In the genomic region with DNA sequence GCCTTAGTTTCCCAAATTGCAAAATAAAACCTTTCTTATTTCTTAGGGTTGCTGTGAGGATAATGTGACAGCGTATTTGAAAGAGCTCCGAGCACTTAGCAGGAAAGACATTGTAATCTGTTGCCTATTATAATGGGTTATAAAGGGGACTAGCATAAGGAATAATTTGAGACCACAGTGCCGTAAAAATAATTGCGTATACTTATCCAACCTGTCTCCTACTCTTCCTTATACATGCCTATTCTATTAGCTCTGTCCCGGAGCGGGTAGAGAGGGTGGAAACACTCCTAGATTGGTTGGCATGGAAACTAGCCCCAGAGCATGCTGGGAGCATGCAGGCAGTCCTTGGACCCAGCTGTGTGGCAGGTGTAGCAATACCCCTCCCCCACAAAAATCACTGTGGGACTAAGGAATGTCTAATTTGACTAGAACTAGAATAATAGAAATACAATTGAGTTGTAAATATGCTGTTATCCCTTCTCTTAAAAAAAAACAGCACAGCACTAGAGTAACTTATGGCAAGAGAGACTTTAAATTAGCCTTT, we compare ENCODE assay signal across 17 cellular contexts.
A peak's percentile ranks its signal among the peaks of the same experiment; 100 is the strongest.
DNase-seq lines count a peak whose midpoint lies in the region; ATAC-seq and TF ChIP-seq lines count a peak whose summit lies in the region.
"Had no signal": no experiment of that assay in that cellular context is flagged by ENCODE, and none has a peak within 500 bp of the region (broad histone marks: within the 10 kb centered on the region; RNA-seq: fewer than 3 reads in every experiment).

No MANE protein-coding gene starts in this region.

- no peak for ATAC-seq in GM21786 (IDR thresholded peaks at IDR 0.05; ENCODE audit: unreplicated experiment)
- ATAC-seq: left cardiac atrium, Panc1 had no signal

- H3K4me3 ChIP-seq in CD4-positive, alpha-beta memory T cell (ENCODE audit: low read length in 2 of 2) = no peak overlapping the region
- H3K4me3 ChIP-seq in vagina = no peak overlapping the region
- H3K4me3 ChIP-seq: GM23248 had no signal

- DNase-seq in NCI-H345 (lab: John Stamatoyannopoulos, UW) (peak; percentile 42), NCI-H345 treated with DMSO at 0.1 percent for 48 hours (lab: John Stamatoyannopoulos, UW; ENCODE audit: unreplicated experiment) (no peak), NCI-H69 (lab: John Stamatoyannopoulos, UW) (peak; percentile 78), left kidney (ENCODE audit: low read depth, low spot score) (peak; percentile 85), vagina (ENCODE audit: extremely low spot score in 2 of 2) (no peak)
- no peak for DNase-seq in CD4-positive, alpha-beta memory T cell
- DNase-seq in activated naive CD8-positive, alpha-beta T cell treated with anti-CD3 and anti-CD28 coated beads for 36 hours = no peak
- DNase-seq: activated CD4-positive, alpha-beta T cell treated with anti-CD3 and anti-CD28 coated beads, Interleukin-2, amount 50 U/mL, for 1 hour; activated effector memory CD4-positive, alpha-beta T cell treated with Interleukin-2 at 50 U/mL for 16 hours; brain microvascular endothelial cell; endodermal cell; GM23248; left cardiac atrium; MV-4-11 had no signal

- intact Hi-C loops in CD4-positive, alpha-beta memory T cell (cut with micrococcal nuclease) = no loop called here
- intact Hi-C loops in vagina (cut with DNase I) = no loop called here

- no peak overlapping the region for H3K27ac ChIP-seq in CD4-positive, alpha-beta memory T cell (ENCODE audit: low read depth, low read length)
- no peak overlapping the region for H3K27ac ChIP-seq in vagina
- H3K27ac ChIP-seq: brain microvascular endothelial cell, GM23248, neutrophil had no signal

- H3K9me3 Mint-ChIP-seq in CD4-positive, alpha-beta memory T cell = peaks cover 0 to 3% (median 0%) of the 10 kb centered on the region in 8 donors
- no peaks in the 10 kb centered on the region for H3K9me3 Mint-ChIP-seq in activated naive CD8-positive, alpha-beta T cell treated with anti-CD3 and anti-CD28 coated beads for 36 hours
- H3K9me3 Mint-ChIP-seq: endodermal cell had no signal

- H3K4me3 Mint-ChIP-seq in CD4-positive, alpha-beta memory T cell = no peak overlapping the region
- no peak overlapping the region for H3K4me3 Mint-ChIP-seq in activated naive CD8-positive, alpha-beta T cell treated with anti-CD3 and anti-CD28 coated beads for 36 hours
- H3K4me3 Mint-ChIP-seq: endodermal cell had no signal

- H3K36me3 Mint-ChIP-seq in CD4-positive, alpha-beta memory T cell = no peaks in the 10 kb centered on the region
- no peaks in the 10 kb centered on the region for H3K36me3 Mint-ChIP-seq in activated naive CD8-positive, alpha-beta T cell treated with anti-CD3 and anti-CD28 coated beads for 36 hours

- H3K4me1 Mint-ChIP-seq in CD4-positive, alpha-beta memory T cell = no peaks in the 10 kb centered on the region
- no peaks in the 10 kb centered on the region for H3K4me1 Mint-ChIP-seq in activated naive CD8-positive, alpha-beta T cell treated with anti-CD3 and anti-CD28 coated beads for 36 hours
- H3K4me1 Mint-ChIP-seq: endodermal cell had no signal

- no peaks in the 10 kb centered on the region for H3K27me3 ChIP-seq in CD4-positive, alpha-beta memory T cell (ENCODE audit: insufficient read depth, low read length)
- H3K27me3 ChIP-seq in vagina = no peaks in the 10 kb centered on the region
- H3K27me3 ChIP-seq: brain microvascular endothelial cell, neutrophil had no signal

- peaks cover 0 to 8% of the 10 kb centered on the region in 2 donors for H3K27me3 Mint-ChIP-seq in CD4-positive, alpha-beta memory T cell
- H3K27me3 Mint-ChIP-seq in activated naive CD8-positive, alpha-beta T cell treated with anti-CD3 and anti-CD28 coated beads for 36 hours = peaks cover 12% of the 10 kb centered on the region

- POLR2A ChIA-PET in CD4-positive, alpha-beta memory T cell (lab: Charles Lee; ENCODE audit: partially characterized antibody) = no interaction called here

- H3K4me1 ChIP-seq in CD4-positive, alpha-beta memory T cell (ENCODE audit: insufficient read depth, low read length) = no peaks in the 10 kb centered on the region
- H3K4me1 ChIP-seq in vagina = no peaks in the 10 kb centered on the region

- no peaks in the 10 kb centered on the region for H3K9me3 ChIP-seq in CD4-positive, alpha-beta memory T cell (ENCODE audit: control insufficient read depth in 1 of 2, low read length in 2 of 2)
- H3K9me3 ChIP-seq in vagina = no peaks in the 10 kb centered on the region
- H3K9me3 ChIP-seq: neutrophil had no signal

- no peak for TF ChIP-seq CTCF in vagina (IDR thresholded peaks at IDR 0.05)

- CTCF ChIA-PET in CD4-positive, alpha-beta memory T cell (lab: Charles Lee; ENCODE audit: partially characterized antibody) = no interaction called here

- H3K27ac Mint-ChIP-seq in CD4-positive, alpha-beta memory T cell = no peak overlapping the region
- H3K27ac Mint-ChIP-seq in activated naive CD8-positive, alpha-beta T cell treated with anti-CD3 and anti-CD28 coated beads for 36 hours = no peak overlapping the region
- H3K27ac Mint-ChIP-seq: endodermal cell had no signal

- H3K36me3 ChIP-seq in CD4-positive, alpha-beta memory T cell (ENCODE audit: insufficient read depth, low read length) = no peaks in the 10 kb centered on the region
- no peaks in the 10 kb centered on the region for H3K36me3 ChIP-seq in vagina
- H3K36me3 ChIP-seq: brain microvascular endothelial cell, neutrophil had no signal

- no peak for TF ChIP-seq POLR2A in vagina (IDR thresholded peaks at IDR 0.05)

Comparison
In these comparisons a context has a peak if more than half of its experiments do, and no peak if none do; other contexts are left out.
1. DNase-seq: peak in NCI-H345 (single experiment), NCI-H69 (single experiment) and left kidney (single experiment); none in NCI-H345 treated with DMSO at 0.1 percent for 48 hours (single experiment), CD4-positive, alpha-beta memory T cell (0 of 5), activated naive CD8-positive, alpha-beta T cell treated with anti-CD3 and anti-CD28 coated beads for 36 hours (single experiment) and vagina (0 of 2).